Comparison of ENCODE assay signal across 10 cellular contexts in genomic region chr5:13866792-13867191, GRCh38.
DNase-seq lines count a peak whose midpoint lies in the region; ATAC-seq and TF ChIP-seq lines count a peak whose summit lies in the region.
"Had no signal": no experiment of that assay in that cellular context is flagged by ENCODE, and none has a peak within 500 bp of the region (broad histone marks: within the 10 kb centered on the region; RNA-seq: fewer than 3 reads in every experiment).

No MANE protein-coding gene starts in this region.

- no peak overlapping the region for H3K4me2 ChIP-seq in GM23338

- no peak for TF ChIP-seq CTCF in GM23338 (conservative IDR thresholded peaks at IDR 0.05; ENCODE audit: low read depth in 2 of 2)
- no peak for TF ChIP-seq CTCF in mesothelial cell of epicardium (IDR thresholded peaks at IDR 0.05; ENCODE audit: unreplicated experiment)

- H3K9me2 ChIP-seq in GM23338 (ENCODE audit: insufficient read depth) = no peaks in the 10 kb centered on the region

- ATAC-seq in GM23338 (peak; percentile 42), HG03521 (IDR thresholded peaks at IDR 0.05; ENCODE audit: unreplicated experiment) (no peak), HG03378 (IDR thresholded peaks at IDR 0.05; ENCODE audit: unreplicated experiment) (no peak)

- DNase-seq in GM23338 (ENCODE audit: low spot score) = peak; percentile 71
- DNase-seq in MG63 = peak; percentile 52
- peak; percentile 72 for DNase-seq in astrocyte of the hippocampus (ENCODE audit: low read depth, low spot score)
- DNase-seq in mesothelial cell of epicardium (ENCODE audit: low spot score in 2 of 2, unreplicated experiment in 2 of 2) = peak; percentile 61 to 74
- DNase-seq in NCI-H2081 treated with DMSO at 0.1 percent for 48 hours (lab: John Stamatoyannopoulos, UW) = no peak
- DNase-seq: activated B cell treated with CpG ODN at 0.5 μM for 24 hours; ovary; stimulated activated naive CD4-positive, alpha-beta T cell had no signal

- H2AFZ ChIP-seq in GM23338 = no peak overlapping the region

- no peak overlapping the region for H3K4me3 ChIP-seq in GM23338
- no peak overlapping the region for H3K4me3 ChIP-seq in MG63
- H3K4me3 ChIP-seq: ovary had no signal

- no peaks in the 10 kb centered on the region for H3K79me2 ChIP-seq in GM23338 (replicated peaks; ENCODE audit: insufficient read depth)

- H3K4me3 Mint-ChIP-seq in GM23338 (no peak overlapping the region), mesothelial cell of epicardium (no peak overlapping the region)
- H3K4me3 Mint-ChIP-seq: activated B cell treated with CpG ODN at 0.5 μM for 24 hours had no signal

- no peaks in the 10 kb centered on the region for H3F3A ChIP-seq in GM23338 (replicated peaks; ENCODE audit: low read depth)

- H3K9me3 Mint-ChIP-seq in GM23338 = no peaks in the 10 kb centered on the region; the same call in 2 of the 3 replicates
- H3K9me3 Mint-ChIP-seq in mesothelial cell of epicardium = no peaks in the 10 kb centered on the region
- H3K9me3 Mint-ChIP-seq: activated B cell treated with CpG ODN at 0.5 μM for 24 hours had no signal

- H3K36me3 ChIP-seq in GM23338 (ENCODE audit: insufficient read depth) = no peaks in the 10 kb centered on the region
- H3K36me3 ChIP-seq in MG63 = no peaks in the 10 kb centered on the region
- H3K36me3 ChIP-seq: ovary had no signal

- H3K36me3 Mint-ChIP-seq in GM23338 (ENCODE audit: low read depth) (no peaks in the 10 kb centered on the region), mesothelial cell of epicardium (no peaks in the 10 kb centered on the region)

- 0 out of 2 replicates have a peak, but pooled peaks cover 1% of the 10 kb centered on the region for H3K9me3 ChIP-seq in MG63
- H3K9me3 ChIP-seq: ovary had no signal

- H3K27me3 ChIP-seq in GM23338 (ENCODE audit: insufficient read depth) (no peaks in the 10 kb centered on the region), MG63 (no peaks in the 10 kb centered on the region)
- H3K27me3 ChIP-seq: ovary had no signal

- H3K27ac Mint-ChIP-seq in GM23338 (no peak overlapping the region), mesothelial cell of epicardium (no peak overlapping the region)
- H3K27ac Mint-ChIP-seq: activated B cell treated with CpG ODN at 0.5 μM for 24 hours had no signal

- no peaks in the 10 kb centered on the region for H4K20me1 ChIP-seq in GM23338 (replicated peaks; ENCODE audit: insufficient read depth)

- H3K27ac ChIP-seq in GM23338 (ENCODE audit: low read depth) = no peak overlapping the region
- H3K27ac ChIP-seq: ovary had no signal

- no peaks in the 10 kb centered on the region for H3K4me1 Mint-ChIP-seq in GM23338
- no peaks in the 10 kb centered on the region for H3K4me1 Mint-ChIP-seq in mesothelial cell of epicardium
- H3K4me1 Mint-ChIP-seq: activated B cell treated with CpG ODN at 0.5 μM for 24 hours had no signal

- H3K4me1 ChIP-seq in GM23338 (ENCODE audit: insufficient read depth) = no peaks in the 10 kb centered on the region

- H3K27me3 Mint-ChIP-seq in GM23338 (ENCODE audit: insufficient read depth, low read depth, poor library complexity) (peaks cover 2% of the 10 kb centered on the region), mesothelial cell of epicardium (ENCODE audit: low read depth) (no peaks in the 10 kb centered on the region)
- H3K27me3 Mint-ChIP-seq: activated B cell treated with CpG ODN at 0.5 μM for 24 hours had no signal

TF ChIP-seq in GM23338, 12 proteins besides CTCF, POLR2A, EP300 and RAD21:
- TF ChIP-seq ZNF114 (CRISPR knock-in tag; IDR thresholded peaks at IDR 0.05) = no peak
- no peak for TF ChIP-seq NANOG (IDR thresholded peaks at IDR 0.05; ENCODE audit: borderline replicate concordance)
- no peak for TF ChIP-seq STAT1 (IDR thresholded peaks at IDR 0.05; ENCODE audit: unreplicated experiment)
- TF ChIP-seq, protein P1, sequence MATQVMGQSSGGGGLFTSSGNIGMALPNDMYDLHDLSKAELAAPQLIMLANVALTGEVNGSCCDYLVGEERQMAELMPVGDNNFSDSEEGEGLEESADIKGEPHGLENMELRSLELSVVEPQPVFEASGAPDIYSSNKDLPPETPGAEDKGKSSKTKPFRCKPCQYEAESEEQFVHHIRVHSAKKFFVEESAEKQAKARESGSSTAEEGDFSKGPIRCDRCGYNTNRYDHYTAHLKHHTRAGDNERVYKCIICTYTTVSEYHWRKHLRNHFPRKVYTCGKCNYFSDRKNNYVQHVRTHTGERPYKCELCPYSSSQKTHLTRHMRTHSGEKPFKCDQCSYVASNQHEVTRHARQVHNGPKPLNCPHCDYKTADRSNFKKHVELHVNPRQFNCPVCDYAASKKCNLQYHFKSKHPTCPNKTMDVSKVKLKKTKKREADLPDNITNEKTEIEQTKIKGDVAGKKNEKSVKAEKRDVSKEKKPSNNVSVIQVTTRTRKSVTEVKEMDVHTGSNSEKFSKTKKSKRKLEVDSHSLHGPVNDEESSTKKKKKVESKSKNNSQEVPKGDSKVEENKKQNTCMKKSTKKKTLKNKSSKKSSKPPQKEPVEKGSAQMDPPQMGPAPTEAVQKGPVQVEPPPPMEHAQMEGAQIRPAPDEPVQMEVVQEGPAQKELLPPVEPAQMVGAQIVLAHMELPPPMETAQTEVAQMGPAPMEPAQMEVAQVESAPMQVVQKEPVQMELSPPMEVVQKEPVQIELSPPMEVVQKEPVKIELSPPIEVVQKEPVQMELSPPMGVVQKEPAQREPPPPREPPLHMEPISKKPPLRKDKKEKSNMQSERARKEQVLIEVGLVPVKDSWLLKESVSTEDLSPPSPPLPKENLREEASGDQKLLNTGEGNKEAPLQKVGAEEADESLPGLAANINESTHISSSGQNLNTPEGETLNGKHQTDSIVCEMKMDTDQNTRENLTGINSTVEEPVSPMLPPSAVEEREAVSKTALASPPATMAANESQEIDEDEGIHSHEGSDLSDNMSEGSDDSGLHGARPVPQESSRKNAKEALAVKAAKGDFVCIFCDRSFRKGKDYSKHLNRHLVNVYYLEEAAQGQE (IDR thresholded peaks at IDR 0.05; ENCODE audit: unreplicated experiment) = peak; percentile 89
